Comparison of ENCODE assay signal across 22 cellular contexts in the genomic region with DNA sequence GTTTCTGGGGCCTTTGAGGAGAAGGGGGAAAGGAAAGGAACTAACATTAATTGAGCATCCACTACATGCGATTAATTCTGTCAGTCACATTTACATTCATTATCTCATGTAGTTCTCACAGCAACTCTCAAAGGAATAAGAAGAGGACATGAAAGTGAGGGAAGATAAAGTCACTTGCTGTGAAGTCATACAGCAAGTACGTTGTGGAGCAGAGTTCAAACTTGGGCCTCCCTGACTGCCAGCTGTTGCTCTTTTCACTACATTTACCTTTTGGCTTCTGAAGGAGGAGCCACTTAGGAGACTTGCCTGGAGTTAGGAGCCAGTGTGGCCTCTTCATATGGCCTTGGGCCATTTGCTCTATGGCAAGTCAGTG. TPM values are rescaled to one million over a fixed set of nuclear protein-coding genes. Genes with fewer than 3 reads are reported as not detected.
A peak's percentile ranks its signal among the peaks of the same experiment; 100 is the strongest.
DNase-seq lines count a peak whose midpoint lies in the region; TF ChIP-seq lines count a peak whose summit lies in the region.
"Had no signal": no experiment of that assay in that cellular context is flagged by ENCODE, and none has a peak within 500 bp of the region (broad histone marks: within the 10 kb centered on the region; RNA-seq: fewer than 3 reads in every experiment).

No MANE protein-coding gene starts in this region.

- no peak overlapping the region for H3K27ac Mint-ChIP-seq in chondrocyte (ENCODE audit: unreplicated experiment)
- H3K27ac Mint-ChIP-seq: dendritic cell treated with granulocyte-macrophage colony-stimulating factor and Interleukin-4, amounts not matched to agents 40 ng/mL and 50 ng/mL, for 4 days; WTC11 had no signal

- H3K4me3 ChIP-seq in fibroblast of villous mesenchyme (ENCODE audit: low read depth, low read length): no peak overlapping the region
- no peak overlapping the region for H3K4me3 ChIP-seq in suprapubic skin
- no peak overlapping the region for H3K4me3 ChIP-seq in coronary artery
- H3K4me3 ChIP-seq: breast epithelium, heart left ventricle, lower lobe of right lung, thyroid gland had no signal

- TF ChIP-seq EP300 in suprapubic skin (IDR thresholded peaks at IDR 0.05): no peak

- 48% methylated on average over 2 of the region's 2 CpGs for WGBS in suprapubic skin

- H3K27me3 Mint-ChIP-seq in chondrocyte (ENCODE audit: low read depth): no peaks in the 10 kb centered on the region

- H3K36me3 Mint-ChIP-seq in chondrocyte (ENCODE audit: low read depth): peaks cover 22% of the 10 kb centered on the region

- H3K4me1 Mint-ChIP-seq in chondrocyte (ENCODE audit: low read depth): peaks cover 9% of the 10 kb centered on the region

- H3K27ac ChIP-seq in suprapubic skin (no peak overlapping the region), coronary artery (no peak overlapping the region)
- H3K27ac ChIP-seq: breast epithelium, lower lobe of right lung, thyroid gland had no signal

- no peaks in the 10 kb centered on the region for H3K27me3 ChIP-seq in suprapubic skin
- H3K27me3 ChIP-seq: breast epithelium, heart left ventricle, thyroid gland had no signal

- DNase-seq in EL (peak; percentile 14), M059J (ENCODE audit: low read depth) (peak; percentile 7), fibroblast of villous mesenchyme (ENCODE audit: low read depth) (peak; percentile 24), myocyte (ENCODE audit: low read depth) (peak; percentile 22), suprapubic skin (ENCODE audit: low spot score in 2 of 2) (no peak), epidermal melanocyte (ENCODE audit: insufficient read length, low spot score) (no peak), coronary artery (ENCODE audit: low spot score) (no peak), chondrocyte (ENCODE audit: low spot score) (no peak)
- DNase-seq: activated CD4-positive, alpha-beta T cell treated with anti-CD3 and anti-CD28 coated beads, Interleukin-2, amount 50 U/mL, for 48 hours; activated CD8-positive, alpha-beta memory T cell treated with anti-CD3 and anti-CD28 coated beads, Interleukin-2, amount 50 U/mL, for 48 hours; DMS79 treated with DMSO at 0.1 percent for 48 hours; heart left ventricle; KBM-7; lower lobe of right lung; NCI-H1694; NCI-H69; stimulated activated CD4-positive, alpha-beta T cell treated with anti-CD3 and anti-CD28 coated beads, Interleukin-2, amount 100 ng/mL, for 48 hours; stimulated activated naive CD4-positive, alpha-beta T cell treated with Interleukin-2 at 50 U/mL for 16 hours; thyroid gland had no signal

- no peak overlapping the region for H3K4me3 Mint-ChIP-seq in chondrocyte (ENCODE audit: unreplicated experiment)
- H3K4me3 Mint-ChIP-seq: dendritic cell treated with granulocyte-macrophage colony-stimulating factor and Interleukin-4, amounts not matched to agents 40 ng/mL and 50 ng/mL, for 4 days; WTC11 had no signal

- H3K9me3 ChIP-seq in suprapubic skin: no peaks in the 10 kb centered on the region
- H3K9me3 ChIP-seq: lower lobe of right lung, thyroid gland had no signal

- H3K4me1 ChIP-seq in suprapubic skin: no peaks in the 10 kb centered on the region
- H3K4me1 ChIP-seq: breast epithelium had no signal

- H3K9me3 Mint-ChIP-seq in chondrocyte (ENCODE audit: low read depth): no peaks in the 10 kb centered on the region

- TF ChIP-seq CTCF in fibroblast of villous mesenchyme (IDR thresholded peaks at IDR 0.05; ENCODE audit: insufficient read depth, low read depth, low read length) (no peak), suprapubic skin (IDR thresholded peaks at IDR 0.05) (no peak), coronary artery (IDR thresholded peaks at IDR 0.05) (no peak), chondrocyte (IDR thresholded peaks at IDR 0.05) (no peak)

- no peak for TF ChIP-seq POLR2A in suprapubic skin (IDR thresholded peaks at IDR 0.05)

- H3K36me3 ChIP-seq in suprapubic skin: peaks cover 15% of the 10 kb centered on the region
- H3K36me3 ChIP-seq: breast epithelium had no signal

RNA-seq across cellular contexts. Expression of a gene that starts 6.2 kb away (rescaled TPM):
- 12.3 and 13.3 TPM in 2 replicates for total RNA-seq in M059J (2014; rRNA removed; shearing (Covaris generic))
- total RNA-seq in fibroblast of villous mesenchyme (6.4 and 11.2 TPM in 2 replicates), myocyte (10.8 and 11.1 TPM in 2 replicates), suprapubic skin (10 to 100 TPM in 3 of 4 donors, 1 to 10 TPM in 1; 6.5 to 15.4 (median 12.1) TPM), chondrocyte (5.5 to 7.6 TPM (median 7.4 TPM) in 3 replicates)
- polyA plus RNA-seq in myocyte (2012): 7.8 TPM

RNA-seq across cellular contexts. Expression of a gene that starts 35.4 kb away (rescaled TPM):
- total RNA-seq in M059J (2014; rRNA removed; shearing (Covaris generic)): 34.4 and 35.4 TPM in 2 replicates
- total RNA-seq in fibroblast of villous mesenchyme (15.8 and 17.3 TPM in 2 replicates), myocyte (30.7 and 33.6 TPM in 2 replicates), suprapubic skin (10 to 100 TPM in 3 of 4 donors, 1 to 10 TPM in 1; 6.8 to 21.8 (median 13.9) TPM), chondrocyte (17.4 to 24.0 TPM (median 21.0 TPM) in 3 replicates)
- polyA plus RNA-seq in myocyte (2012): 21.5 TPM

RNA-seq across cellular contexts. Expression of a gene that starts 35.7 kb away (rescaled TPM):
- total RNA-seq in M059J (2014; rRNA removed; shearing (Covaris generic)): 8.4 and 11.2 TPM in 2 replicates
- 14.2 and 14.8 TPM in 2 replicates for total RNA-seq in fibroblast of villous mesenchyme
- total RNA-seq in myocyte: 15.1 and 15.9 TPM in 2 replicates
- 9.4 TPM for polyA plus RNA-seq in myocyte (2012)
- total RNA-seq in suprapubic skin: 10 to 100 TPM in 3 of 4 donors, 1 to 10 TPM in 1; 8.9 to 26.2 (median 14.1) TPM
- total RNA-seq in chondrocyte: 13.1 to 15.7 TPM (median 13.7 TPM) in 3 replicates

Comparison
In these comparisons a context has a peak if more than half of its experiments do, and no peak if none do; other contexts are left out.
1. DNase-seq: peak in EL (single experiment), M059J (single experiment), fibroblast of villous mesenchyme (single experiment) and myocyte (single experiment); none in suprapubic skin (0 of 2), epidermal melanocyte (single experiment), coronary artery (single experiment) and chondrocyte (single experiment).